1 cellular context compared by ENCODE assay signal in the genomic region with DNA sequence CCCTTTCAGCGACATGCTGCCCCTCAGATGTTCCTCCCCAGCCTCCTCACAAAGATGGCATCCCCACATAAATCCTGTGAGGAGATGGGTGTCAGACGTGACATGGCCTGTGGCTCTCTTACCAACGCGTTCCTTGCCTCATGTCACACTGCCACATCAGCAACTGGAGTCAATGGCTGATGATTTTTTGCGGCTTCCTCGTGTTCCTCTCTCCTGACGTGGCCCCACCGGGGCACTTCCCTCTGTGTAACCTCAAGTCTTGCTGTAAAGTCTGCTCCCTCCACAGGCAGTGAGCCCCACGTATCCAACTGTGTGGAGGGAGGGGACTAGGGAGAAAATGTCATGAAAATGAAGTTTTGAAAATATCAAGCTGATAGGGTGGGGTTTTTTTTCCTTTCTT.
TF ChIP-seq lines count a peak whose summit lies in the region.

No MANE protein-coding gene starts in this region.

TF ChIP-seq in GM23338, 12 proteins besides CTCF, POLR2A, EP300 and RAD21 (continued from another document):
- no peak for TF ChIP-seq NANOG (IDR thresholded peaks at IDR 0.05; ENCODE audit: borderline replicate concordance)
